Comparison of ENCODE assay signal across 15 cellular contexts in genomic region chr16:49695782-49696413, GRCh38.
A peak's percentile ranks its signal among the peaks of the same experiment; 100 is the strongest.
DNase-seq lines count a peak whose midpoint lies in the region; ATAC-seq, FAIRE-seq and TF ChIP-seq lines count a peak whose summit lies in the region.
"Had no signal": no experiment of that assay in that cellular context is flagged by ENCODE, and none has a peak within 500 bp of the region (broad histone marks: within the 10 kb centered on the region; RNA-seq: fewer than 3 reads in every experiment).

No MANE protein-coding gene starts in this region.

- TF ChIP-seq EP300 in HepG2 (IDR thresholded peaks at IDR 0.05; ENCODE audit: low read depth in 2 of 2, low read length in 2 of 2) (no peak), HepG2 (CRISPR knock-in tag; IDR thresholded peaks at IDR 0.05; ENCODE audit: borderline replicate concordance) (no peak)

- H4K20me1 ChIP-seq in HepG2 (ENCODE audit: insufficient read depth, low read length), result no peaks in the 10 kb centered on the region; the same call in 1 of the 2 replicates

- no peak for ATAC-seq in HepG2
- ATAC-seq in right lobe of liver, result no peak
- no peak for ATAC-seq in GM18909 (IDR thresholded peaks at IDR 0.05; ENCODE audit: poor library complexity, unreplicated experiment)
- ATAC-seq in GM18502 (IDR thresholded peaks at IDR 0.05; ENCODE audit: poor library complexity, unreplicated experiment), result no peak

- POLR2A ChIA-PET in HepG2 (lab: Yijun Ruan, JAX), result no interaction called here

- CTCF ChIA-PET in HepG2 (lab: Yijun Ruan, JAX; ENCODE audit: low intra/inter-chr PET ratio, low total read pairs), result no interaction called here

- no peak overlapping the region for H2AFZ ChIP-seq in HepG2 (ENCODE audit: low read length)

- H3K4me1 ChIP-seq in HepG2 (ENCODE audit: insufficient read depth, low read length) (no peaks in the 10 kb centered on the region), right lobe of liver (no peaks in the 10 kb centered on the region)

- no peak overlapping the region for H3K9ac ChIP-seq in HepG2 (ENCODE audit: insufficient read depth, low read depth, low read length)

- TF ChIP-seq POLR2A in HepG2 (IDR thresholded peaks at IDR 0.05; ENCODE audit: insufficient read depth in 1 of 2, low read depth in 2 of 2, low read length in 2 of 2) (no peak), right lobe of liver (IDR thresholded peaks at IDR 0.05) (no peak)

- H3K9me3 ChIP-seq in HepG2 (ENCODE audit: low read length) (no peaks in the 10 kb centered on the region), right lobe of liver (no peaks in the 10 kb centered on the region)
- H3K9me3 ChIP-seq: BE2C had no signal

- H3K27ac ChIP-seq in HepG2 (ENCODE audit: extremely low read length, insufficient read depth, low read length), result no peak overlapping the region
- no peak overlapping the region for H3K27ac ChIP-seq in right lobe of liver
- H3K27ac ChIP-seq: 22Rv1 had no signal

- peak overlapping the region; percentile 92 for H3K27ac Mint-ChIP-seq in endothelial cell (ENCODE audit: unreplicated experiment)
- H3K27ac Mint-ChIP-seq in mesothelial cell of epicardium, result peak overlapping the region; percentile 84
- H3K27ac Mint-ChIP-seq in type B pancreatic cell, result peak overlapping the region; percentile 22
- H3K27ac Mint-ChIP-seq: CD4-positive, alpha-beta memory T cell; IgD-negative memory B cell had no signal

- H3K4me3 ChIP-seq in HepG2 (replicated peaks in 1 of 3; ENCODE audit: insufficient read depth in 1 of 3, low read depth in 2 of 3, low read length in 3 of 3), result no peak overlapping the region
- H3K4me3 ChIP-seq in right lobe of liver, result no peak overlapping the region

- H3K36me3 Mint-ChIP-seq in endothelial cell (ENCODE audit: low read depth, unreplicated experiment) (peaks cover 3% of the 10 kb centered on the region), mesothelial cell of epicardium (no peaks in the 10 kb centered on the region), type B pancreatic cell (peaks cover 4% of the 10 kb centered on the region)
- H3K36me3 Mint-ChIP-seq: CD4-positive, alpha-beta memory T cell; IgD-negative memory B cell had no signal

- no peak for DNase-seq in HepG2 (ENCODE audit: low spot score)
- no peak for DNase-seq in right lobe of liver
- no peak for DNase-seq in endothelial cell (ENCODE audit: low spot score)
- DNase-seq in mesothelial cell of epicardium (ENCODE audit: low spot score in 2 of 2, unreplicated experiment in 2 of 2), result no peak
- DNase-seq in type B pancreatic cell (ENCODE audit: extremely low spot score, unreplicated experiment), result no peak
- no peak for DNase-seq in activated CD4-positive, alpha-beta T cell treated with anti-CD3 and anti-CD28 coated beads, Interleukin-2, amount 50 U/mL, for 48 hours
- DNase-seq: Calu3; CD4-positive, alpha-beta memory T cell; NCI-H187 treated with DMSO at 0.1 percent for 48 hours; SHP77 treated with DMSO at 0.1 percent for 48 hours had no signal

- H3K4me1 Mint-ChIP-seq in endothelial cell (ENCODE audit: unreplicated experiment), result peaks cover 32% of the 10 kb centered on the region
- peaks cover 51% of the 10 kb centered on the region for H3K4me1 Mint-ChIP-seq in mesothelial cell of epicardium
- H3K4me1 Mint-ChIP-seq in type B pancreatic cell (ENCODE audit: unreplicated experiment), result peaks cover 65% of the 10 kb centered on the region
- H3K4me1 Mint-ChIP-seq: CD4-positive, alpha-beta memory T cell; IgD-negative memory B cell had no signal

- H3K4me2 ChIP-seq in HepG2 (ENCODE audit: low read depth, low read length), result no peak overlapping the region

- intact Hi-C loops in HepG2 (cut with micrococcal nuclease; ENCODE audit: unreplicated experiment) (no loop called here), right lobe of liver (cut with DNase I) (no loop called here)

- H3K9me3 Mint-ChIP-seq in endothelial cell (ENCODE audit: unreplicated experiment) (no peaks in the 10 kb centered on the region), mesothelial cell of epicardium (no peaks in the 10 kb centered on the region), type B pancreatic cell (no peaks in the 10 kb centered on the region)
- H3K9me3 Mint-ChIP-seq: CD4-positive, alpha-beta memory T cell; IgD-negative memory B cell had no signal

- 21% methylated on average over 5 of the region's 5 CpGs for WGBS in HepG2 (ENCODE audit: low lambda C conversion rate)
- WGBS in right lobe of liver (ENCODE audit: insufficient coverage, low coverage, low lambda C conversion rate, missing lambda C conversion rate), result 60% methylated on average over 1 of the region's 5 CpGs

- H3K27me3 ChIP-seq in HepG2 (ENCODE audit: control insufficient read depth in 1 of 2, insufficient read depth in 2 of 2, low read length in 2 of 2), result peaks cover 0 to 26% of the 10 kb centered on the region in 2 experiments; a peak in 4 of 5 replicates
- H3K27me3 ChIP-seq in right lobe of liver, result no peaks in the 10 kb centered on the region
- H3K27me3 ChIP-seq: BE2C had no signal

- FAIRE-seq in HepG2 (lab: Jason Lieb, UNC), result no peak

- H3K79me2 ChIP-seq in HepG2 (ENCODE audit: insufficient read depth, low read length), result no peaks in the 10 kb centered on the region

- H3K27me3 Mint-ChIP-seq in endothelial cell (ENCODE audit: unreplicated experiment), result peaks cover 3% of the 10 kb centered on the region
- H3K27me3 Mint-ChIP-seq in mesothelial cell of epicardium (ENCODE audit: low read depth), result no peaks in the 10 kb centered on the region
- no peaks in the 10 kb centered on the region for H3K27me3 Mint-ChIP-seq in type B pancreatic cell

- H3K36me3 ChIP-seq in HepG2 (replicated peaks in 1 of 2; ENCODE audit: control insufficient read depth in 1 of 2, insufficient read depth in 2 of 2, low read length in 2 of 2) (no peaks in the 10 kb centered on the region), right lobe of liver (no peaks in the 10 kb centered on the region)
- H3K36me3 ChIP-seq: BE2C had no signal

- in situ Hi-C loops in HepG2 (cut with HindIII; ENCODE audit: extremely low pct_ligation_motif_present, low pct_unique_long_range_greater_than_20kb), result no loop called here

- H3K4me3 Mint-ChIP-seq in endothelial cell (ENCODE audit: unreplicated experiment), result no peak overlapping the region
- no peak overlapping the region for H3K4me3 Mint-ChIP-seq in mesothelial cell of epicardium
- no peak overlapping the region for H3K4me3 Mint-ChIP-seq in type B pancreatic cell
- H3K4me3 Mint-ChIP-seq: CD4-positive, alpha-beta memory T cell; IgD-negative memory B cell had no signal

- TF ChIP-seq CTCF in HepG2 (CRISPR knock-in tag; IDR thresholded peaks at IDR 0.05) (no peak), right lobe of liver (IDR thresholded peaks at IDR 0.05) (no peak), endothelial cell (IDR thresholded peaks at IDR 0.05; ENCODE audit: unreplicated experiment) (no peak), mesothelial cell of epicardium (IDR thresholded peaks at IDR 0.05; ENCODE audit: unreplicated experiment) (no peak), type B pancreatic cell (conservative IDR thresholded peaks at IDR 0.05) (no peak)

- no peak for TF ChIP-seq RAD21 in HepG2 (CRISPR knock-in tag; IDR thresholded peaks at IDR 0.05)

- no TSS peak for BruUV-seq in HepG2 (replicated peaks; lab: Mats Ljungman, UMichigan)

TF ChIP-seq in HepG2, 621 proteins besides CTCF, POLR2A, EP300 and RAD21:
- TF ChIP-seq ASH2L (IDR thresholded peaks at IDR 0.05; ENCODE audit: insufficient read length, low read depth, low read length) (no peak), ZNF629 (CRISPR knock-in tag; conservative IDR thresholded peaks at IDR 0.05) (0 out of 2 replicates have a peak, but pooled peaks have one; percentile 18), KLF12 (CRISPR knock-in tag; IDR thresholded peaks at IDR 0.05; ENCODE audit: borderline replicate concordance) (no peak), SALL2 (CRISPR knock-in tag; IDR thresholded peaks at IDR 0.05) (no peak), MTF2 (CRISPR knock-in tag; IDR thresholded peaks at IDR 0.05; ENCODE audit: borderline replicate concordance) (no peak), SOX5 (CRISPR knock-in tag; IDR thresholded peaks at IDR 0.05; ENCODE audit: borderline replicate concordance) (no peak), ZNF761 (CRISPR knock-in tag; conservative IDR thresholded peaks at IDR 0.05) (no peak), ATRX (CRISPR knock-in tag; IDR thresholded peaks at IDR 0.05; ENCODE audit: borderline replicate concordance) (no peak)

Comparison
In these comparisons a context has a peak if more than half of its experiments do, and no peak if none do; other contexts are left out.
1. H3K27ac Mint-ChIP-seq: peak in every context shown above with its lines; median percentile 92 in endothelial cell; 84 in mesothelial cell of epicardium; 22 in type B pancreatic cell.